Comparison of ENCODE assay signal across 22 cellular contexts in the genomic region with DNA sequence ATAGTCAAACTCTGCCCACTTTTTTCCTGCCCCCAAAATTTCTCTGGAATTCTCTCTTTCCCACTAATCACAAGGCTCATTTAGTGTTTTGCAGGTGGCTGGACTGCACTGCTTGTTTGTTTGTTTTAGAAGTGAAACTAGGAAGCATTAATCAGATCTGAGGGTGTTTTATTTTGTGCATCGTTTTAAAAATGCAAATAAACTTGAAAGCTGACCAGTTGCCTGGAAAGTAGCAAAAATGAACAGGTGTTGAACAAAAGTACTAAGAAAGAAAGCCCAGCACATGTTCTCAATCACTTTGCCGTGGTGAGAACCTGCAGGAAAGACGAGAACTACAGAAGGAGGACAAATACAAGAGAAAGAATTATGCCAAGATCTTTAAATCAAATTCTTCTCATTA.
"Had no signal": no experiment of that assay in that cellular context is flagged by ENCODE, and none has a peak within 500 bp of the region (broad histone marks: within the 10 kb centered on the region; RNA-seq: fewer than 3 reads in every experiment).

No MANE protein-coding gene starts in this region.

- H3K27ac Mint-ChIP-seq: activated naive CD8-positive, alpha-beta T cell treated with anti-CD3 and anti-CD28 coated beads for 36 hours; brain; endodermal cell; naive thymus-derived CD8-positive, alpha-beta T cell had no signal

- H3K36me3 Mint-ChIP-seq: activated naive CD8-positive, alpha-beta T cell treated with anti-CD3 and anti-CD28 coated beads for 36 hours; brain; naive thymus-derived CD8-positive, alpha-beta T cell had no signal

- ATAC-seq: activated CD4-positive, CD25-positive, alpha-beta regulatory T cell treated with anti-CD3 and anti-CD28 coated beads, Interleukin-2, amount 50 U/mL, for 24 hours; esophagus mucosa; left lung; mucosa of descending colon; naive thymus-derived CD8-positive, alpha-beta T cell had no signal

- DNase-seq: activated CD4-positive, alpha-beta T cell treated with anti-CD3 and anti-CD28 coated beads, Interleukin-2, amount 50 U/mL, for 1 hour; activated CD8-positive, alpha-beta memory T cell treated with anti-CD3 and anti-CD28 coated beads for 24 hours; activated gamma-delta T cell treated with Interleukin-2 at 50 U/mL for 16 hours; activated naive CD8-positive, alpha-beta T cell treated with anti-CD3 and anti-CD28 coated beads for 36 hours; amygdala; cortex of kidney; endodermal cell; hippocampal formation; left lung; mucosa of descending colon; naive thymus-derived CD8-positive, alpha-beta T cell; posterior cingulate gyrus; stimulated activated CD4-positive, alpha-beta T cell treated with anti-CD3 and anti-CD28 coated beads, Interleukin-4, amount 100 ng/mL, for 4 hours; stimulated activated CD8-positive, alpha-beta memory T cell treated with anti-CD3 and anti-CD28 coated beads, Interleukin-4, amount 100 ng/mL, for 48 hours; stimulated activated naive CD4-positive, alpha-beta T cell treated with Interleukin-2 at 50 U/mL for 16 hours; substantia nigra; T-helper 9 cell; transverse colon had no signal

- H3K4me3 Mint-ChIP-seq: activated naive CD8-positive, alpha-beta T cell treated with anti-CD3 and anti-CD28 coated beads for 36 hours; central memory CD8-positive, alpha-beta T cell; endodermal cell; naive thymus-derived CD8-positive, alpha-beta T cell had no signal

- H3K9me3 Mint-ChIP-seq: activated naive CD8-positive, alpha-beta T cell treated with anti-CD3 and anti-CD28 coated beads for 36 hours; endodermal cell had no signal

- H3K4me1 Mint-ChIP-seq: activated naive CD8-positive, alpha-beta T cell treated with anti-CD3 and anti-CD28 coated beads for 36 hours; central memory CD8-positive, alpha-beta T cell; naive thymus-derived CD8-positive, alpha-beta T cell had no signal

- H3K27me3 Mint-ChIP-seq: activated naive CD8-positive, alpha-beta T cell treated with anti-CD3 and anti-CD28 coated beads for 36 hours; brain; central memory CD8-positive, alpha-beta T cell; naive thymus-derived CD8-positive, alpha-beta T cell had no signal
